Comparison of ENCODE assay signal across 8 cellular contexts in genomic region chr19:12933287-12934072, GRCh38. TPM values are rescaled to one million over a fixed set of nuclear protein-coding genes. Genes with fewer than 3 reads are reported as not detected.
DNase-seq lines count a peak whose midpoint lies in the region; ATAC-seq, FAIRE-seq and TF ChIP-seq lines count a peak whose summit lies in the region.

Gene FARSA (minus strand): TSS chr19:12933711. CDS start chr19:12933696, 15 bp downstream.

- POLR2A ChIA-PET in activated B cell treated with CpG ODN at 0.5 μM for 24 hours (lab: Charles Lee) = interaction anchor here (0.6 to 3.5 kb wide), 26 partner anchors 9 to 1204 kb away, joined by 3 to 46 read pairs (median 4); partner anchors contain the start of genes C19orf53, DNASE2, GCDH and GET3

- H3K4me3 Mint-ChIP-seq in activated B cell treated with CpG ODN at 0.5 μM for 24 hours (peak within 1 kb of the TSS; percentile 96), immature natural killer cell (peak within 1 kb of the TSS; percentile 95 to 98 (median 96))

- intact Hi-C loops in activated B cell treated with CpG ODN at 0.5 μM for 24 hours (cut with micrococcal nuclease) = loop anchor here (1.0 kb wide), 4 partner anchors 12 to 52 kb away; partner anchors contain the start of genes DNASE2, GCDH, RAD23A and SYCE2

- DNase-seq in GM10266 (ENCODE audit: extremely low spot score) = peak; percentile 91
- DNase-seq in NCI-H2227 (lab: John Stamatoyannopoulos, UW; ENCODE audit: unreplicated experiment) = peak; percentile 91
- DNase-seq in activated B cell treated with CpG ODN at 0.5 μM for 24 hours = peak; percentile 80
- peak; percentile 92 for DNase-seq in cardiac fibroblast (ENCODE audit: low read depth in 2 of 2)
- peak; percentile 81 to 85 (median 85) for DNase-seq in immature natural killer cell
- peak; percentile 95 for DNase-seq in small intestine

- peak within 1 kb of the TSS; percentile 98 to 99 for H3K4me3 ChIP-seq in cardiac fibroblast (replicated peaks in 1 of 2; ENCODE audit: low read depth in 2 of 2, low read length in 2 of 2)
- peak within 1 kb of the TSS; percentile 81 to 89 for H3K4me3 ChIP-seq in small intestine (ENCODE audit: low read depth in 1 of 2, low read length in 2 of 2)

- H3K4me1 ChIP-seq in small intestine (ENCODE audit: control insufficient read depth in 2 of 2, insufficient read depth in 1 of 2, low read depth in 1 of 2, low read length in 1 of 2) = peaks cover 2 to 3% of the 10 kb centered on the region in 2 donors

- 0 to 2% (median 1%) methylated on average over 47 to 51 of the region's 51 CpGs for WGBS in small intestine, 3 donors

- no peaks in the 10 kb centered on the region for H3K9me3 Mint-ChIP-seq in activated B cell treated with CpG ODN at 0.5 μM for 24 hours
- no peaks in the 10 kb centered on the region for H3K9me3 Mint-ChIP-seq in immature natural killer cell

- peaks cover 8% of the 10 kb centered on the region in 2 donors for H3K36me3 ChIP-seq in small intestine (ENCODE audit: control insufficient read depth in 2 of 2, insufficient read depth in 2 of 2, low read length in 2 of 2)

- H3K36me3 Mint-ChIP-seq in activated B cell treated with CpG ODN at 0.5 μM for 24 hours (ENCODE audit: low read depth) (peaks cover 34% of the 10 kb centered on the region), immature natural killer cell (peaks cover 4 to 8% (median 4%) of the 10 kb centered on the region in 3 donors)

- H3K4me1 Mint-ChIP-seq in activated B cell treated with CpG ODN at 0.5 μM for 24 hours (peaks cover 42% of the 10 kb centered on the region), immature natural killer cell (peaks cover 31 to 38% of the 10 kb centered on the region in 2 donors)

- no peak for FAIRE-seq in small intestine (lab: Jason Lieb, UNC)

- CTCF ChIA-PET in activated B cell treated with CpG ODN at 0.5 μM for 24 hours (lab: Charles Lee) = interaction anchor here (1.2 kb wide), 1 partner anchor 32 kb away, joined by 8 read pairs; no protein-coding TSS in a partner anchor

- no peaks in the 10 kb centered on the region for H3K9me3 ChIP-seq in small intestine (ENCODE audit: control insufficient read depth, low read depth)

- ATAC-seq in HG02943 (IDR thresholded peaks at IDR 0.05; ENCODE audit: low read depth, unreplicated experiment) (peak; percentile 25), activated B cell treated with CpG ODN at 0.5 μM for 24 hours (ENCODE audit: low read depth) (peak; percentile 57), HG02571 (IDR thresholded peaks at IDR 0.05; ENCODE audit: unreplicated experiment) (no peak)

- no peaks in the 10 kb centered on the region for H3K27me3 Mint-ChIP-seq in activated B cell treated with CpG ODN at 0.5 μM for 24 hours
- peaks cover 4 to 12% (median 9%) of the 10 kb centered on the region in 3 donors for H3K27me3 Mint-ChIP-seq in immature natural killer cell (ENCODE audit: low read depth in 3 of 3)

- no peaks in the 10 kb centered on the region for H3K27me3 ChIP-seq in small intestine (ENCODE audit: control insufficient read depth in 2 of 2, insufficient read depth in 2 of 2, low read length in 2 of 2)

- H3K27ac Mint-ChIP-seq in activated B cell treated with CpG ODN at 0.5 μM for 24 hours (peak within 1 kb of the TSS; percentile 86), immature natural killer cell (peak within 1 kb of the TSS; percentile 79 to 94 (median 90))

- H3K27ac ChIP-seq in small intestine (ENCODE audit: low read depth in 1 of 2, low read length in 1 of 2) = peak within 1 kb of the TSS; percentile 61 to 82

- no peak for TF ChIP-seq CTCF in GM10266 (IDR thresholded peaks at IDR 0.05; ENCODE audit: control insufficient read depth, insufficient read depth, low read depth, missing control alignments)
- TF ChIP-seq CTCF in activated B cell treated with CpG ODN at 0.5 μM for 24 hours (IDR thresholded peaks at IDR 0.05) = no peak
- no peak for TF ChIP-seq CTCF in cardiac fibroblast (IDR thresholded peaks at IDR 0.05; ENCODE audit: low read depth, low read length)

RNA-seq across cellular contexts. Expression of gene FARSA, which starts in this region (rescaled TPM):
- 76.1 and 76.8 TPM in 2 replicates for total RNA-seq in activated B cell treated with CpG ODN at 0.5 μM for 24 hours
- polyA plus RNA-seq in immature natural killer cell = 10 to 100 TPM; 57.2 to 82.0 (median 71.1) TPM
- polyA plus RNA-seq in small intestine = 10 to 100 TPM; 32.4 to 74.4 (median 36.0) TPM
